1 cellular context compared by ENCODE assay signal in genomic region chr7:21364838-21365267, GRCh38.
TF ChIP-seq lines count a peak whose summit lies in the region.

No MANE protein-coding gene starts in this region.

TF ChIP-seq in HepG2, 621 proteins besides CTCF, POLR2A, EP300 and RAD21 (continued from another document):
- TF ChIP-seq ZNF318 (CRISPR knock-in tag; IDR thresholded peaks at IDR 0.05) (no peak), POGK (CRISPR knock-in tag; conservative IDR thresholded peaks at IDR 0.05) (no peak), ZNF780A (CRISPR knock-in tag; IDR thresholded peaks at IDR 0.05) (no peak), HIC2 (CRISPR knock-in tag; IDR thresholded peaks at IDR 0.05; ENCODE audit: low read depth) (no peak), ZNF264 (CRISPR knock-in tag; IDR thresholded peaks at IDR 0.05) (no peak)
- TF ChIP-seq, protein P1, sequence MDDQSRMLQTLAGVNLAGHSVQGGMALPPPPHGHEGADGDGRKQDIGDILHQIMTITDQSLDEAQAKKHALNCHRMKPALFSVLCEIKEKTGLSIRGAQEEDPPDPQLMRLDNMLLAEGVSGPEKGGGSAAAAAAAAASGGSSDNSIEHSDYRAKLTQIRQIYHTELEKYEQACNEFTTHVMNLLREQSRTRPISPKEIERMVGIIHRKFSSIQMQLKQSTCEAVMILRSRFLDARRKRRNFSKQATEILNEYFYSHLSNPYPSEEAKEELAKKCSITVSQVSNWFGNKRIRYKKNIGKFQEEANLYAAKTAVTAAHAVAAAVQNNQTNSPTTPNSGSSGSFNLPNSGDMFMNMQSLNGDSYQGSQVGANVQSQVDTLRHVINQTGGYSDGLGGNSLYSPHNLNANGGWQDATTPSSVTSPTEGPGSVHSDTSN (CRISPR knock-in tag; IDR thresholded peaks at IDR 0.05; ENCODE audit: borderline replicate concordance) = no peak
